ENCODE assay signal across 8 cellular contexts in genomic region chr12:116358850-116359761, GRCh38.
DNase-seq lines count a peak whose midpoint lies in the region; ATAC-seq and TF ChIP-seq lines count a peak whose summit lies in the region.

No MANE protein-coding gene starts in this region.

- H3K4me3 ChIP-seq in dorsolateral prefrontal cortex (peak overlapping the region in 30 of 59 donors; percentile 5 to 52 (median 30)), lower leg skin (ENCODE audit: low read depth, poor library complexity, severe bottlenecking) (no peak overlapping the region)

- ATAC-seq in HG02973 (IDR thresholded peaks at IDR 0.05; ENCODE audit: unreplicated experiment), result peak; percentile 71

- DNase-seq in GDM1 (lab: John Stamatoyannopoulos, UW) (peak; percentile 89), NCI-H226 (peak; percentile 96), dorsolateral prefrontal cortex (peak in 9 of 10 donors; percentile 41 to 84 (median 78)), lower leg skin (ENCODE audit: low spot score in 2 of 2) (peak; percentile 89 to 98), NCI-H2081 treated with DMSO at 0.1 percent for 48 hours (lab: John Stamatoyannopoulos, UW) (no peak)
- DNase-seq in activated CD4-positive, alpha-beta T cell treated with anti-CD3 and anti-CD28 coated beads, Interleukin-2, amount 50 U/mL, for 48 hours, result peak; percentile 61 to 68
- DNase-seq in stimulated activated CD4-positive, alpha-beta T cell treated with anti-CD3 and anti-CD28 coated beads, Interleukin-2, amount 100 ng/mL, for 48 hours, result peak; percentile 42 to 46

- H3K27ac ChIP-seq in dorsolateral prefrontal cortex, result peak overlapping the region in 26 of 59 donors; percentile 15 to 78 (median 44)

- no peak for TF ChIP-seq CTCF in dorsolateral prefrontal cortex (IDR thresholded peaks at IDR 0.05 in 54 of 56, conservative IDR thresholded peaks at IDR 0.05 in 2 of 56; ENCODE audit: low read depth in 1 of 56, partially characterized antibody in 56 of 56)
- no peak for TF ChIP-seq CTCF in lower leg skin (IDR thresholded peaks at IDR 0.05)

- no peaks in the 10 kb centered on the region for H3K27me3 ChIP-seq in dorsolateral prefrontal cortex

- intact Hi-C loops in dorsolateral prefrontal cortex (cut with DNase I) (no loop called here), lower leg skin (cut with DNase I; ENCODE audit: low total_unique reads) (no loop called here)

- no peak for TF ChIP-seq POLR2A in lower leg skin (IDR thresholded peaks at IDR 0.05)

- WGBS in lower leg skin, 2 donors, result 2 to 20% methylated on average over 11 of the region's 11 CpGs
